In the genomic region with DNA sequence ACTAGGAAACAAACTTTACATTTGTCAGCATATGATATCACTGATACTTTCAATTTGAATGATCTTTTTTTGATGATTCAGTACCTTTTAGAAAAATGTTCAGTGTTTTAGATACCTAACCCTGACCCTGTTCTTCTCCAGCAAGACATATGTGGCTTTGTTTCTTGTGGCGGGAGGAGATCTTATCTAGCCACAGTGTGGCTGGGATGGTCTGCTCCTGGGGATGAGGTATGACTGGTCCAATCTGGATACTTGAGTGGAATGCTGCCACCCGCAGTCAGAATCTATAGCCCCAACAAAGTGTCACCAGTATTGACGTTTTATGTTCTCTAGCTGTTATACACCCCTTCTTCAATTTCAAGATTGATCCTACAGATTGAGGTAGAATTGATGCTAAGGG, we compare ENCODE assay signal across 17 cellular contexts.
"Had no signal": no experiment of that assay in that cellular context is flagged by ENCODE, and none has a peak within 500 bp of the region (broad histone marks: within the 10 kb centered on the region; RNA-seq: fewer than 3 reads in every experiment).

No MANE protein-coding gene starts in this region.

- H3K36me3 Mint-ChIP-seq: activated naive CD8-positive, alpha-beta T cell; naive thymus-derived CD4-positive, alpha-beta T cell; stimulated activated naive B cell treated with anti-CD40 and anti-IgM and Interleukin-4, amounts not matched to agents 10 μg/mL and 1 μg/mL and 100 μg/mL, for 72 hours had no signal

- H3K4me2 ChIP-seq: smooth muscle cell had no signal

- H3K27ac ChIP-seq: brain microvascular endothelial cell, transverse colon had no signal

- H3K27ac Mint-ChIP-seq: activated naive CD8-positive, alpha-beta T cell; naive thymus-derived CD4-positive, alpha-beta T cell; stimulated activated naive B cell treated with anti-CD40 and anti-IgM and Interleukin-4, amounts not matched to agents 10 μg/mL and 1 μg/mL and 100 μg/mL, for 72 hours had no signal

- H3K4me1 Mint-ChIP-seq: naive thymus-derived CD4-positive, alpha-beta T cell; stimulated activated naive B cell treated with anti-CD40 and anti-IgM and Interleukin-4, amounts not matched to agents 10 μg/mL and 1 μg/mL and 100 μg/mL, for 72 hours had no signal

- H3K27me3 ChIP-seq: brain microvascular endothelial cell, transverse colon had no signal

- H3K9me3 ChIP-seq: transverse colon had no signal

- H3K4me3 Mint-ChIP-seq: activated naive CD8-positive, alpha-beta T cell; naive thymus-derived CD4-positive, alpha-beta T cell; stimulated activated naive B cell treated with anti-CD40 and anti-IgM and Interleukin-4, amounts not matched to agents 10 μg/mL and 1 μg/mL and 100 μg/mL, for 72 hours had no signal

- H3K4me1 ChIP-seq: transverse colon had no signal

- H3K36me3 ChIP-seq: brain microvascular endothelial cell, transverse colon had no signal

- H3K27me3 Mint-ChIP-seq: activated naive CD8-positive, alpha-beta T cell; naive thymus-derived CD4-positive, alpha-beta T cell; stimulated activated naive B cell treated with anti-CD40 and anti-IgM and Interleukin-4, amounts not matched to agents 10 μg/mL and 1 μg/mL and 100 μg/mL, for 72 hours had no signal

- ATAC-seq: left colon; naive thymus-derived CD4-positive, alpha-beta T cell; right cardiac atrium; stimulated activated naive B cell treated with anti-CD40 and anti-IgM and Interleukin-4, amounts not matched to agents 10 μg/mL and 1 μg/mL and 100 μg/mL, for 72 hours had no signal

- H3K4me3 ChIP-seq: lung, smooth muscle cell, transverse colon had no signal

- DNase-seq: activated CD4-positive, alpha-beta T cell treated with anti-CD3 and anti-CD28 coated beads, Interleukin-2, amount 50 U/mL, for 4 hours; activated CD4-positive, CD25-positive, alpha-beta regulatory T cell treated with anti-CD3 and anti-CD28 coated beads, Interleukin-2, amount 50 U/mL, for 72 hours; activated gamma-delta T cell; activated T-cell treated with anti-CD3 and anti-CD28 coated beads, Interleukin-2, amount 50 U/mL, for 48 hours; amygdala; brain microvascular endothelial cell; cerebellar nuclear complex; dermis blood vessel endothelial cell; left colon; naive thymus-derived CD4-positive, alpha-beta T cell; right cardiac atrium; stimulated activated naive B cell treated with anti-CD40 and anti-IgM and Interleukin-4, amounts not matched to agents 10 μg/mL and 1 μg/mL and 100 μg/mL, for 72 hours; substantia nigra; transverse colon had no signal

- H3K9me3 Mint-ChIP-seq: stimulated activated naive B cell treated with anti-CD40 and anti-IgM and Interleukin-4, amounts not matched to agents 10 μg/mL and 1 μg/mL and 100 μg/mL, for 72 hours had no signal
